1 cellular context compared by ENCODE assay signal in the genomic region with DNA sequence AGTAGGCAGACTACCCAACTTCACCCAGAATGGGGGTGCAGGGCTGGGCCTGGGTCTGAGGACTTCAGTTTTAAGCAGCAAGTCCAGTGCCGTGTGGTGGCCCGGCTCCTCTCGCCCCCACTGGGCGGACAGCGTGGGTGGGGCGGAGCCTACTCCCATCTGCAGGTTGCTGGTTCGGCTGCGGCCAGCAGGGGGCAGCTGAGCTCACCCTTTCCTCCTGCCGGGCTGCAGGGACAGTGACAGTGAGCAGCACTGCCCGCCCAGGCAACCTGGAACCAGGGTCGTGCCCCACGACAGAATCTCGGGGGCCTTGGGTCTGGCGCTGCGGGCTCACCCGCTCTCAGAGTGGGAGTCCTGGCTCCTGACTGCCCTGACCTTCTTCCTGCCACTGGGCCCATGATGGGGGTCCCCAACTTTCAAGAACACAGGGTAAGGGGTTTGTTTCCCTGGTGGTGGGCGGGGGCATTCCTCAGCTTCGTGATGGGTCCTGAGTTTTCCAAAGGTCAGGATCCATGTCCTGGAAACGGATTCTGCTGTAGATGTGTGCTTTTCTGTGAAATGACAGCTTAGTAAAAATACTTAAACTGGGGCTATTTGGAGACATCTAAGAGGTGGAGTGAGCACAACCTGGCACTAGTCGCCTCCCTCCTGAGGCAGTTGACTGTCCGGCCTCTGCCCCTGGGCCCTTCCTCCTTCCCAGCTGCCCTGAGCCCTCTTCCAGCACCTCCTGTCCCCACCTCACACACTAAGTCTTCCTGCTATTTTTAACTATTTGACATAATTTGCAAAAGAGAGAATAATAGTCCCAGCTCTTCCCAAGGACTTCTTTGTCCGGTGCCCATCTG.
TF ChIP-seq lines count a peak whose summit lies in the region.

No MANE protein-coding gene starts in this region.

TF ChIP-seq in K562, 482 proteins besides CTCF, POLR2A, EP300 and RAD21 (continued from another document and continues in another):
- no peak for TF ChIP-seq CBX2 (IDR thresholded peaks at IDR 0.05; ENCODE audit: insufficient read depth, low read length, poor library complexity, severe bottlenecking)
- TF ChIP-seq, protein P1, sequence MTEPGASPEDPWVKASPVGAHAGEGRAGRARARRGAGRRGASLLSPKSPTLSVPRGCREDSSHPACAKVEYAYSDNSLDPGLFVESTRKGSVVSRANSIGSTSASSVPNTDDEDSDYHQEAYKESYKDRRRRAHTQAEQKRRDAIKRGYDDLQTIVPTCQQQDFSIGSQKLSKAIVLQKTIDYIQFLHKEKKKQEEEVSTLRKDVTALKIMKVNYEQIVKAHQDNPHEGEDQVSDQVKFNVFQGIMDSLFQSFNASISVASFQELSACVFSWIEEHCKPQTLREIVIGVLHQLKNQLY (CRISPR knock-in tag; conservative IDR thresholded peaks at IDR 0.05) = no peak
- TF ChIP-seq RFX7 (CRISPR knock-in tag; IDR thresholded peaks at IDR 0.05) = no peak
- TF ChIP-seq ZNF696 (CRISPR knock-in tag; conservative IDR thresholded peaks at IDR 0.05) = no peak
- TF ChIP-seq FOXK2 (conservative IDR thresholded peaks at IDR 0.05 in 1 of 2, IDR thresholded peaks at IDR 0.05 in 1 of 2; ENCODE audit: low read depth in 2 of 2) = no peak
- no peak for TF ChIP-seq NR1H2 (CRISPR knock-in tag; IDR thresholded peaks at IDR 0.05)
- peak; percentile 76 for TF ChIP-seq MYC (IDR thresholded peaks at IDR 0.05; ENCODE audit: low read depth, low read length)
- 0 out of 2 replicates have a peak, but pooled peaks have one; percentile 33 for TF ChIP-seq MYC (CRISPR knock-in tag; IDR thresholded peaks at IDR 0.05; ENCODE audit: borderline replicate concordance, low read depth)
- no peak for TF ChIP-seq GTF2F1 (IDR thresholded peaks at IDR 0.05; ENCODE audit: low read depth, low read length)
- TF ChIP-seq SOX6 (IDR thresholded peaks at IDR 0.05) = peak; percentile 46; the same call in 1 of the 2 replicates
- TF ChIP-seq, protein P2, sequence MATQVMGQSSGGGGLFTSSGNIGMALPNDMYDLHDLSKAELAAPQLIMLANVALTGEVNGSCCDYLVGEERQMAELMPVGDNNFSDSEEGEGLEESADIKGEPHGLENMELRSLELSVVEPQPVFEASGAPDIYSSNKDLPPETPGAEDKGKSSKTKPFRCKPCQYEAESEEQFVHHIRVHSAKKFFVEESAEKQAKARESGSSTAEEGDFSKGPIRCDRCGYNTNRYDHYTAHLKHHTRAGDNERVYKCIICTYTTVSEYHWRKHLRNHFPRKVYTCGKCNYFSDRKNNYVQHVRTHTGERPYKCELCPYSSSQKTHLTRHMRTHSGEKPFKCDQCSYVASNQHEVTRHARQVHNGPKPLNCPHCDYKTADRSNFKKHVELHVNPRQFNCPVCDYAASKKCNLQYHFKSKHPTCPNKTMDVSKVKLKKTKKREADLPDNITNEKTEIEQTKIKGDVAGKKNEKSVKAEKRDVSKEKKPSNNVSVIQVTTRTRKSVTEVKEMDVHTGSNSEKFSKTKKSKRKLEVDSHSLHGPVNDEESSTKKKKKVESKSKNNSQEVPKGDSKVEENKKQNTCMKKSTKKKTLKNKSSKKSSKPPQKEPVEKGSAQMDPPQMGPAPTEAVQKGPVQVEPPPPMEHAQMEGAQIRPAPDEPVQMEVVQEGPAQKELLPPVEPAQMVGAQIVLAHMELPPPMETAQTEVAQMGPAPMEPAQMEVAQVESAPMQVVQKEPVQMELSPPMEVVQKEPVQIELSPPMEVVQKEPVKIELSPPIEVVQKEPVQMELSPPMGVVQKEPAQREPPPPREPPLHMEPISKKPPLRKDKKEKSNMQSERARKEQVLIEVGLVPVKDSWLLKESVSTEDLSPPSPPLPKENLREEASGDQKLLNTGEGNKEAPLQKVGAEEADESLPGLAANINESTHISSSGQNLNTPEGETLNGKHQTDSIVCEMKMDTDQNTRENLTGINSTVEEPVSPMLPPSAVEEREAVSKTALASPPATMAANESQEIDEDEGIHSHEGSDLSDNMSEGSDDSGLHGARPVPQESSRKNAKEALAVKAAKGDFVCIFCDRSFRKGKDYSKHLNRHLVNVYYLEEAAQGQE (CRISPR knock-in tag; IDR thresholded peaks at IDR 0.05; ENCODE audit: low read depth) = no peak; the same call in 1 of the 2 replicates
- no peak for TF ChIP-seq HDAC8 (tag; IDR thresholded peaks at IDR 0.05)
- peak; percentile 47 for TF ChIP-seq L3MBTL2 (IDR thresholded peaks at IDR 0.05)
- no peak for TF ChIP-seq THRAP3 (IDR thresholded peaks at IDR 0.05; ENCODE audit: borderline replicate concordance)
- TF ChIP-seq, protein P3, sequence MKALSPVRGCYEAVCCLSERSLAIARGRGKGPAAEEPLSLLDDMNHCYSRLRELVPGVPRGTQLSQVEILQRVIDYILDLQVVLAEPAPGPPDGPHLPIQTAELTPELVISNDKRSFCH (CRISPR knock-in tag; IDR thresholded peaks at IDR 0.05) = no peak
- TF ChIP-seq, protein P3 (tag; IDR thresholded peaks at IDR 0.05) = no peak; the same call in 1 of the 2 replicates
- TF ChIP-seq RCOR1 (IDR thresholded peaks at IDR 0.05; ENCODE audit: borderline replicate concordance in 1 of 2, low read depth in 2 of 2, low read length in 2 of 2) = peak in 1 of 2 experiments; percentile 57; a peak in 1 of 4 replicates
- 0 out of 2 replicates have a peak, but pooled peaks have one; percentile 8 for TF ChIP-seq OTX1 (CRISPR knock-in tag; IDR thresholded peaks at IDR 0.05)
- TF ChIP-seq, protein P4, sequence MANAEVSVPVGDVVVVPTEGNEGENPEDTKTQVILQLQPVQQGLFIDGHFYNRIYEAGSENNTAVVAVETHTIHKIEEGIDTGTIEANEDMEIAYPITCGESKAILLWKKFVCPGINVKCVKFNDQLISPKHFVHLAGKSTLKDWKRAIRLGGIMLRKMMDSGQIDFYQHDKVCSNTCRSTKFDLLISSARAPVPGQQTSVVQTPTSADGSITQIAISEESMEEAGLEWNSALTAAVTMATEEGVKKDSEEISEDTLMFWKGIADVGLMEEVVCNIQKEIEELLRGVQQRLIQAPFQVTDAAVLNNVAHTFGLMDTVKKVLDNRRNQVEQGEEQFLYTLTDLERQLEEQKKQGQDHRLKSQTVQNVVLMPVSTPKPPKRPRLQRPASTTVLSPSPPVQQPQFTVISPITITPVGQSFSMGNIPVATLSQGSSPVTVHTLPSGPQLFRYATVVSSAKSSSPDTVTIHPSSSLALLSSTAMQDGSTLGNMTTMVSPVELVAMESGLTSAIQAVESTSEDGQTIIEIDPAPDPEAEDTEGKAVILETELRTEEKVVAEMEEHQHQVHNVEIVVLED (CRISPR knock-in tag; IDR thresholded peaks at IDR 0.05) = peak; percentile 51
- TF ChIP-seq, protein P5, sequence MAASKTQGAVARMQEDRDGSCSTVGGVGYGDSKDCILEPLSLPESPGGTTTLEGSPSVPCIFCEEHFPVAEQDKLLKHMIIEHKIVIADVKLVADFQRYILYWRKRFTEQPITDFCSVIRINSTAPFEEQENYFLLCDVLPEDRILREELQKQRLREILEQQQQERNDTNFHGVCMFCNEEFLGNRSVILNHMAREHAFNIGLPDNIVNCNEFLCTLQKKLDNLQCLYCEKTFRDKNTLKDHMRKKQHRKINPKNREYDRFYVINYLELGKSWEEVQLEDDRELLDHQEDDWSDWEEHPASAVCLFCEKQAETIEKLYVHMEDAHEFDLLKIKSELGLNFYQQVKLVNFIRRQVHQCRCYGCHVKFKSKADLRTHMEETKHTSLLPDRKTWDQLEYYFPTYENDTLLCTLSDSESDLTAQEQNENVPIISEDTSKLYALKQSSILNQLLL (CRISPR knock-in tag; IDR thresholded peaks at IDR 0.05; ENCODE audit: borderline replicate concordance) = no peak
- TF ChIP-seq ZNF282 (CRISPR knock-in tag; IDR thresholded peaks at IDR 0.05) = no peak
- TF ChIP-seq PHB2 (IDR thresholded peaks at IDR 0.05; ENCODE audit: low read depth) = no peak
- peak; percentile 27; the same call in 1 of the 2 replicates for TF ChIP-seq ZBTB7A (IDR thresholded peaks at IDR 0.05; ENCODE audit: borderline replicate concordance, control insufficient read depth, low read depth, low read length)
- peak; percentile 97 for TF ChIP-seq EGR1 (conservative IDR thresholded peaks at IDR 0.05)
- peak; percentile 37; the same call in 1 of the 2 replicates for TF ChIP-seq BHLHE40 (IDR thresholded peaks at IDR 0.05; ENCODE audit: low read length)
- TF ChIP-seq ELF2 (CRISPR knock-in tag; IDR thresholded peaks at IDR 0.05) = peak; percentile 27; the same call in 1 of the 2 replicates
- 0 out of 2 replicates have a peak, but pooled peaks have one; percentile 40 for TF ChIP-seq TOE1 (IDR thresholded peaks at IDR 0.05; ENCODE audit: borderline replicate concordance)
- TF ChIP-seq TOE1 (CRISPR knock-in tag; IDR thresholded peaks at IDR 0.05; ENCODE audit: borderline replicate concordance, low read depth) = no peak
- TF ChIP-seq FOS (IDR thresholded peaks at IDR 0.05; ENCODE audit: extremely low read depth, insufficient read length) = no peak
- no peak for TF ChIP-seq ILF3 (IDR thresholded peaks at IDR 0.05; ENCODE audit: borderline replicate concordance)
- peak; percentile 84; the same call in 1 of the 2 replicates for TF ChIP-seq MYNN (IDR thresholded peaks at IDR 0.05)
- TF ChIP-seq MYNN (CRISPR knock-in tag; IDR thresholded peaks at IDR 0.05) = no peak
- TF ChIP-seq, protein P6, sequence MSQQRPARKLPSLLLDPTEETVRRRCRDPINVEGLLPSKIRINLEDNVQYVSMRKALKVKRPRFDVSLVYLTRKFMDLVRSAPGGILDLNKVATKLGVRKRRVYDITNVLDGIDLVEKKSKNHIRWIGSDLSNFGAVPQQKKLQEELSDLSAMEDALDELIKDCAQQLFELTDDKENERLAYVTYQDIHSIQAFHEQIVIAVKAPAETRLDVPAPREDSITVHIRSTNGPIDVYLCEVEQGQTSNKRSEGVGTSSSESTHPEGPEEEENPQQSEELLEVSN (IDR thresholded peaks at IDR 0.05; ENCODE audit: borderline replicate concordance in 1 of 2, extremely low read depth in 1 of 2, insufficient read depth in 1 of 2, insufficient read length in 1 of 2, low read depth in 1 of 2, low read length in 1 of 2, poor library complexity in 1 of 2, severe bottlenecking in 1 of 2) = peak in 1 of 2 experiments; percentile 19
- TF ChIP-seq HNRNPK (IDR thresholded peaks at IDR 0.05; ENCODE audit: low read depth, low read length, poor library complexity, severe bottlenecking) = no peak
- TF ChIP-seq JUN (IDR thresholded peaks at IDR 0.05; ENCODE audit: borderline replicate concordance, low read depth, low read length) = peak; percentile 13; the same call in 1 of the 2 replicates
- no peak for TF ChIP-seq JUN (CRISPR knock-in tag; IDR thresholded peaks at IDR 0.05; ENCODE audit: borderline replicate concordance)
- TF ChIP-seq KLF16 (IDR thresholded peaks at IDR 0.05) = 0 out of 2 replicates have a peak, but pooled peaks have one; percentile 2
- peak; percentile 91 for TF ChIP-seq ZNF583 (CRISPR knock-in tag; IDR thresholded peaks at IDR 0.05)
- TF ChIP-seq TCFL5 (CRISPR knock-in tag; conservative IDR thresholded peaks at IDR 0.05) = no peak
- no peak for TF ChIP-seq U2AF2 (optimal IDR thresholded peaks at IDR 0.05; ENCODE audit: low read depth, low read length)
- TF ChIP-seq, protein P7, sequence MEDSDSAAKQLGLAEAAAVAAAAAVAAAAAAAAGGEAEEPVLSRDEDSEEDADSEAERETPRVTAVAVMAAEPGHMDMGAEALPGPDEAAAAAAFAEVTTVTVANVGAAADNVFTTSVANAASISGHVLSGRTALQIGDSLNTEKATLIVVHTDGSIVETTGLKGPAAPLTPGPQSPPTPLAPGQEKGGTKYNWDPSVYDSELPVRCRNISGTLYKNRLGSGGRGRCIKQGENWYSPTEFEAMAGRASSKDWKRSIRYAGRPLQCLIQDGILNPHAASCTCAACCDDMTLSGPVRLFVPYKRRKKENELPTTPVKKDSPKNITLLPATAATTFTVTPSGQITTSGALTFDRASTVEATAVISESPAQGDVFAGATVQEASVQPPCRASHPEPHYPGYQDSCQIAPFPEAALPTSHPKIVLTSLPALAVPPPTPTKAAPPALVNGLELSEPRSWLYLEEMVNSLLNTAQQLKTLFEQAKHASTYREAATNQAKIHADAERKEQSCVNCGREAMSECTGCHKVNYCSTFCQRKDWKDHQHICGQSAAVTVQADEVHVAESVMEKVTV (CRISPR knock-in tag; IDR thresholded peaks at IDR 0.05) = peak; percentile 94
- no peak for TF ChIP-seq BRF1 (IDR thresholded peaks at IDR 0.05; ENCODE audit: borderline replicate concordance, extremely low read depth, insufficient read length)
- TF ChIP-seq NR4A1 (CRISPR knock-in tag; IDR thresholded peaks at IDR 0.05) = peak; percentile 86; the same call in 1 of the 2 replicates
- TF ChIP-seq NR4A1 (tag; IDR thresholded peaks at IDR 0.05) = no peak; the same call in 1 of the 2 replicates
- TF ChIP-seq, protein P8, sequence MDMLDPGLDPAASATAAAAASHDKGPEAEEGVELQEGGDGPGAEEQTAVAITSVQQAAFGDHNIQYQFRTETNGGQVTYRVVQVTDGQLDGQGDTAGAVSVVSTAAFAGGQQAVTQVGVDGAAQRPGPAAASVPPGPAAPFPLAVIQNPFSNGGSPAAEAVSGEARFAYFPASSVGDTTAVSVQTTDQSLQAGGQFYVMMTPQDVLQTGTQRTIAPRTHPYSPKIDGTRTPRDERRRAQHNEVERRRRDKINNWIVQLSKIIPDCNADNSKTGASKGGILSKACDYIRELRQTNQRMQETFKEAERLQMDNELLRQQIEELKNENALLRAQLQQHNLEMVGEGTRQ (CRISPR knock-in tag; IDR thresholded peaks at IDR 0.05) = no peak
- TF ChIP-seq RBFOX2 (IDR thresholded peaks at IDR 0.05; ENCODE audit: low read depth, low read length) = peak; percentile 68
- TF ChIP-seq, protein P9, sequence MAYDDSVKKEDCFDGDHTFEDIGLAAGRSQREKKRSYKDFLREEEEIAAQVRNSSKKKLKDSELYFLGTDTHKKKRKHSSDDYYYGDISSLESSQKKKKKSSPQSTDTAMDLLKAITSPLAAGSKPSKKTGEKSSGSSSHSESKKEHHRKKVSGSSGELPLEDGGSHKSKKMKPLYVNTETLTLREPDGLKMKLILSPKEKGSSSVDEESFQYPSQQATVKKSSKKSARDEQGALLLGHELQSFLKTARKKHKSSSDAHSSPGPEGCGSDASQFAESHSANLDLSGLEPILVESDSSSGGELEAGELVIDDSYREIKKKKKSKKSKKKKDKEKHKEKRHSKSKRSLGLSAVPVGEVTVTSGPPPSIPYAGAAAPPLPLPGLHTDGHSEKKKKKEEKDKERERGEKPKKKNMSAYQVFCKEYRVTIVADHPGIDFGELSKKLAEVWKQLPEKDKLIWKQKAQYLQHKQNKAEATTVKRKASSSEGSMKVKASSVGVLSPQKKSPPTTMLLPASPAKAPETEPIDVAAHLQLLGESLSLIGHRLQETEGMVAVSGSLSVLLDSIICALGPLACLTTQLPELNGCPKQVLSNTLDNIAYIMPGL (CRISPR knock-in tag; IDR thresholded peaks at IDR 0.05) = 0 out of 2 replicates have a peak, but pooled peaks have one; percentile 53
- TF ChIP-seq TRIM28 (IDR thresholded peaks at IDR 0.05) = no peak
- no peak for TF ChIP-seq ZNF77 (CRISPR knock-in tag; IDR thresholded peaks at IDR 0.05)
- TF ChIP-seq NFE2L1 (tag; IDR thresholded peaks at IDR 0.05; ENCODE audit: borderline replicate concordance, low read depth) = no peak
- peak; percentile 70; the same call in 1 of the 2 replicates for TF ChIP-seq ERF (CRISPR knock-in tag; IDR thresholded peaks at IDR 0.05)
